In the genomic region with DNA sequence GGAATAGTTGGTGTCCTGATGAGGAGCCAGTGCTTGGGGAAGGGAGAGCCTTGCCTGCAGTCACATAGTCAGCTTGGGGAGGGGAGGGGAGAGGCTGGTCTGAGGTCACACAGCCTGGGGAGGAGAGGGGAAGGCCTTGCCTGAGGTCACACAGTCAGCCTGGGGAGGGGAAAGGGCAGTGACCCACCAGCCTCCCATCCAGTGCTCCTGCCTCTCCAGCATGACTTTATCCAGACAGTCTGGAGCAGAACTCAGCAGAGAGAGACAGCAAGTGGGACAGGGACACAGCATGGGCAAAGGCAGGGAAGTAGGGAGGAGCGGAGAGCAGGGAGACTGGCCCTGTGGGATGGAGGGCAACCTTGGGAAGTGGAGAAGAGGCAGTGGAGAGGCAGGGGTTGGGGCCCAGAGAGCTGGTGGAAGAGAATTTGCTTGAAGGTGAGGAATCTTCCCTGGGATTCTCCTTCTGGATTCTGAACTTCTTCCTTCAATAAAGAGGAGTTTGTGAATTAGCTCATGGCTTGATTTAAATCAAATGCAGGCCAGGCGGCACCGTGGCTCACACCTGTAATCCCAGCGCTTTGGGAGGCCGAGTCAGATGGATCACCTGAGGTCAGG, we compare ENCODE assay signal across 20 cellular contexts.
DNase-seq lines count a peak whose midpoint lies in the region; ATAC-seq and TF ChIP-seq lines count a peak whose summit lies in the region.
"Had no signal": no experiment of that assay in that cellular context is flagged by ENCODE, and none has a peak within 500 bp of the region (broad histone marks: within the 10 kb centered on the region; RNA-seq: fewer than 3 reads in every experiment).

No MANE protein-coding gene starts in this region.

- no peaks in the 10 kb centered on the region for H4K20me1 ChIP-seq in fibroblast of lung (ENCODE audit: control insufficient read depth, extremely low read depth, insufficient read depth, low read length)

- TF ChIP-seq CTCF in HEK293 (tag by site-specific recombination; IDR thresholded peaks at IDR 0.05) (no peak), RWPE1 (conservative IDR thresholded peaks at IDR 0.05; ENCODE audit: low read depth) (no peak), fibroblast of lung (conservative IDR thresholded peaks at IDR 0.05 in 1 of 2, IDR thresholded peaks at IDR 0.05 in 1 of 2; ENCODE audit: low read depth in 1 of 2, low read length in 2 of 2) (no peak)

- no peak overlapping the region for H3K9ac ChIP-seq in fibroblast of lung (ENCODE audit: insufficient read depth, low read length)

- H3K4me1 ChIP-seq in HEK293 (ENCODE audit: control insufficient read depth, insufficient read depth, low read length) (peaks cover 5% of the 10 kb centered on the region; the same call in 1 of the 2 replicates), fibroblast of lung (ENCODE audit: control insufficient read depth, extremely low read depth, insufficient read depth, low read length) (peaks cover 48% of the 10 kb centered on the region)
- H3K4me1 ChIP-seq: body of pancreas had no signal

- no peaks in the 10 kb centered on the region for H3K27me3 ChIP-seq in fibroblast of lung (ENCODE audit: control insufficient read depth, insufficient read depth, low read length)
- H3K27me3 ChIP-seq: body of pancreas had no signal

- no peaks in the 10 kb centered on the region for H3K9me3 ChIP-seq in HEK293 (ENCODE audit: control insufficient read depth, insufficient read depth, low read depth, low read length)
- H3K9me3 ChIP-seq in fibroblast of lung (ENCODE audit: control insufficient read depth, insufficient read depth, low read depth, low read length), result no peaks in the 10 kb centered on the region
- H3K9me3 ChIP-seq: body of pancreas had no signal

- H3K36me3 ChIP-seq in HEK293 (ENCODE audit: control insufficient read depth in 2 of 2, insufficient read depth in 1 of 2, low read length in 2 of 2) (no peaks in the 10 kb centered on the region; a peak in 1 of 3 replicates), fibroblast of lung (ENCODE audit: control insufficient read depth, insufficient read depth, low read length) (peaks cover 1% of the 10 kb centered on the region)

- H3K27ac ChIP-seq in HEK293 (ENCODE audit: extremely low read depth, low read depth, low read length) (no peak overlapping the region), RWPE1 (peak overlapping the region; percentile 53), fibroblast of lung (ENCODE audit: insufficient read depth, low read length) (peak overlapping the region; percentile 77)
- H3K27ac ChIP-seq: body of pancreas had no signal

- H2AFZ ChIP-seq in fibroblast of lung (ENCODE audit: low read length), result no peak overlapping the region
- H2AFZ ChIP-seq: GM23338 had no signal

- peaks cover 31% of the 10 kb centered on the region for H3K79me2 ChIP-seq in fibroblast of lung (ENCODE audit: control insufficient read depth, insufficient read depth, low read length)

- ATAC-seq in sciatic nerve, result no peak
- ATAC-seq in GM19463 (IDR thresholded peaks at IDR 0.05; ENCODE audit: unreplicated experiment), result no peak
- no peak for ATAC-seq in GM19023 (IDR thresholded peaks at IDR 0.05; ENCODE audit: unreplicated experiment)
- ATAC-seq: body of pancreas; HepG2; natural killer cell treated with Interleukin-12 subunit alpha and Interleukin-12 subunit beta and Interleukin-15 and Interleukin-18, amount 100 ng/mL, for 72 hours; PC-3; stimulated activated memory B cell treated with anti-CD40 and anti-IgM and Interleukin-4, amounts not matched to agents 10 μg/mL and 1 μg/mL and 100 μg/mL, for 72 hours had no signal

- peak overlapping the region; percentile 64 for H3K4me2 ChIP-seq in fibroblast of lung (ENCODE audit: extremely low read depth, insufficient read depth, low read length)

- intact Hi-C loops in sciatic nerve (cut with DNase I), result no loop called here

- H3K4me3 ChIP-seq in HEK293 (ENCODE audit: low read depth, low read length), result no peak overlapping the region
- no peak overlapping the region for H3K4me3 ChIP-seq in fibroblast of lung (replicated peaks in 1 of 4; ENCODE audit: control extremely low read depth in 1 of 4, insufficient read depth in 1 of 4, low read depth in 3 of 4, low read length in 4 of 4)
- H3K4me3 ChIP-seq: body of pancreas, GM23338 had no signal

- POLR2A ChIA-PET in HEK293 (lab: Yijun Ruan, JAX), result no interaction called here
- POLR2A ChIA-PET in RWPE1 (lab: Yijun Ruan, JAX; ENCODE audit: low non-redundant PET), result no interaction called here

- CTCF ChIA-PET in HEK293 (lab: Yijun Ruan, JAX), result no interaction called here
- CTCF ChIA-PET in RWPE1 (lab: Yijun Ruan, JAX), result interaction anchor here (0.5 kb wide), 1 partner anchor 71 kb away, joined by 3 read pairs; no protein-coding TSS in a partner anchor

- DNase-seq in RWPE1 (ENCODE audit: low spot score), result no peak
- no peak for DNase-seq in fibroblast of lung (ENCODE audit: low read depth in 2 of 2)
- peak; percentile 33 for DNase-seq in sciatic nerve (ENCODE audit: low spot score)
- no peak for DNase-seq in activated CD4-positive, alpha-beta T cell treated with anti-CD3 and anti-CD28 coated beads for 4 hours
- DNase-seq: body of pancreas; cortex of kidney; DMS79 treated with DMSO at 0.1 percent for 48 hours; NCI-H2081; NCI-H345; NCI-H82; SIG-M5; stimulated activated CD4-positive, alpha-beta T cell treated with anti-CD3 and anti-CD28 coated beads, Interleukin-2, amount 100 ng/mL, for 24 hours had no signal

TF ChIP-seq in HEK293, 187 proteins besides CTCF, POLR2A, EP300 and RAD21:
- no peak for TF ChIP-seq ZNF292 (tag by site-specific recombination; IDR thresholded peaks at IDR 0.05; ENCODE audit: borderline replicate concordance, low read depth)
- TF ChIP-seq ZNF114 (tag by site-specific recombination; IDR thresholded peaks at IDR 0.05), result no peak
- TF ChIP-seq ZIC2 (tag by site-specific recombination; IDR thresholded peaks at IDR 0.05), result peak; percentile 49; the same call in 1 of the 2 replicates
- TF ChIP-seq ZNF341 (tag by site-specific recombination; IDR thresholded peaks at IDR 0.05; ENCODE audit: low read depth), result peak; percentile 49
